ENCODE assay signal across 25 cellular contexts in the genomic region with DNA sequence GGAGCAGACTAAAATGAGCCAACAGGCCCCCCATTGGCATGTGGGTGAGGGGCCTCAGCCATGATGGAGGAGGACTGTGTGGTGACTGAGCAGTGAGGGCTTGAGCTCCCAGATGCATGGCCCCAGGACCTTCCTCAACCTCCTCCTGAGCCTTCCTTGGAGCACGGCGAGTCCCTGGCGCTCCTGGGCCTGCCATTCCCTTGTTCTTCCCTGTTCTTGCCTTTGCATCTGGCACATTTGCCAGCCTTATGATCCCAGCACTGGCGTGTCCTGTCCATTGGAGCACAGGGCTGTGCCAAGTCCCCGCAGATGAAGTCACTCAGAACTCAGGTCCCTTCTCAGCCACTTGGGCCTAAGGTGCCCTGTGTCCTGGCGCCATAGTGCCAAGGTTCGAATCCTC. TPM values are rescaled to one million over a fixed set of nuclear protein-coding genes. Genes with fewer than 3 reads are reported as not detected.
"Had no signal": no experiment of that assay in that cellular context is flagged by ENCODE, and none has a peak within 500 bp of the region (broad histone marks: within the 10 kb centered on the region; RNA-seq: fewer than 3 reads in every experiment).

No MANE protein-coding gene starts in this region.

- H3K36me3 ChIP-seq: cardiac muscle cell, thoracic aorta, upper lobe of left lung had no signal

- DNase-seq: activated CD4-positive, alpha-beta memory T cell treated with anti-CD3 and anti-CD28 coated beads, Interleukin-2, amount 10 ng/mL, durations not matched to agents 7 days and 5 days; activated CD4-positive, alpha-beta T cell treated with anti-CD3 and anti-CD28 coated beads, Interleukin-2, amount 10 ng/mL, durations not matched to agents 24 days and 14 days; activated effector memory CD4-positive, alpha-beta T cell treated with anti-CD3 and anti-CD28 coated beads, Interleukin-2, amount 50 U/mL, for 16 hours; activated naive CD4-positive, alpha-beta T cell treated with anti-CD3 and anti-CD28 coated beads, Interleukin-2, amount 10 ng/mL, durations not matched to agents 7 days and 5 days; effector memory CD4-positive, alpha-beta T cell; occipital lobe; small intestine; stimulated activated CD4-positive, alpha-beta T cell treated with anti-CD3 and anti-CD28 coated beads, Interleukin-2, amount 100 ng/mL, for 48 hours; stimulated activated CD8-positive, alpha-beta memory T cell treated with anti-CD3 and anti-CD28 coated beads, Interleukin-4, amount 100 ng/mL, for 48 hours; stimulated activated naive B cell treated with anti-CD40 and anti-IgM and Interleukin-4, amounts not matched to agents 10 μg/mL and 1 μg/mL and 100 μg/mL, for 72 hours; T-cell; upper lobe of left lung had no signal

- H3K4me3 ChIP-seq: cardiac muscle cell, lung, thoracic aorta, upper lobe of left lung had no signal

- H3K9me3 ChIP-seq: thoracic aorta, upper lobe of left lung had no signal

- ATAC-seq: activated CD4-positive, CD25-positive, alpha-beta regulatory T cell treated with anti-CD3 and anti-CD28 coated beads, Interleukin-2, amount 50 U/mL, for 24 hours; esophagus mucosa; left lobe of liver; natural killer cell treated with Interleukin-12 subunit alpha and Interleukin-12 subunit beta and Interleukin-15 and Interleukin-18, amount 100 ng/mL, for 72 hours; SK-N-SH treated with all-trans-retinoic acid at 6 μM for 48 hours; stimulated activated naive B cell treated with anti-CD40 and anti-IgM and Interleukin-4, amounts not matched to agents 10 μg/mL and 1 μg/mL and 100 μg/mL, for 72 hours; T-cell had no signal

- H3K27ac ChIP-seq: cardiac muscle cell, thoracic aorta, upper lobe of left lung, VCaP had no signal

- H3K4me1 ChIP-seq: upper lobe of left lung had no signal

- H3K27me3 ChIP-seq: cardiac muscle cell, upper lobe of left lung had no signal

RNA-seq across cellular contexts. Expression of a gene that starts 40.3 kb away (rescaled TPM):
- total RNA-seq: activated CD4-positive, alpha-beta memory T cell treated with anti-CD3 and anti-CD28 coated beads, Interleukin-2, amount 10 ng/mL, durations not matched to agents 7 days and 5 days; activated CD4-positive, alpha-beta T cell treated with anti-CD3 and anti-CD28 coated beads, Interleukin-2, amount 10 ng/mL, durations not matched to agents 24 days and 14 days; cardiac muscle cell; natural killer cell treated with Interleukin-12 subunit alpha and Interleukin-12 subunit beta and Interleukin-15 and Interleukin-18, amount 100 ng/mL, for 72 hours had no signal
- polyA plus RNA-seq: cardiac muscle cell had no signal

RNA-seq across cellular contexts. Expression of a gene that starts 58.9 kb away (rescaled TPM):
- total RNA-seq: activated CD4-positive, alpha-beta memory T cell treated with anti-CD3 and anti-CD28 coated beads, Interleukin-2, amount 10 ng/mL, durations not matched to agents 7 days and 5 days; activated CD4-positive, alpha-beta T cell treated with anti-CD3 and anti-CD28 coated beads, Interleukin-2, amount 10 ng/mL, durations not matched to agents 24 days and 14 days; dermis microvascular lymphatic vessel endothelial cell; endothelial cell of umbilical vein; frontal cortex; natural killer cell treated with Interleukin-12 subunit alpha and Interleukin-12 subunit beta and Interleukin-15 and Interleukin-18, amount 100 ng/mL, for 72 hours; thoracic aorta had no signal
- polyA plus RNA-seq: endothelial cell of umbilical vein, keratinocyte had no signal
